Comparison of ENCODE assay signal across 1 cellular context in genomic region chr10:104337985-104338735, GRCh38.
TF ChIP-seq lines count a peak whose summit lies in the region.

A gene with protein sequence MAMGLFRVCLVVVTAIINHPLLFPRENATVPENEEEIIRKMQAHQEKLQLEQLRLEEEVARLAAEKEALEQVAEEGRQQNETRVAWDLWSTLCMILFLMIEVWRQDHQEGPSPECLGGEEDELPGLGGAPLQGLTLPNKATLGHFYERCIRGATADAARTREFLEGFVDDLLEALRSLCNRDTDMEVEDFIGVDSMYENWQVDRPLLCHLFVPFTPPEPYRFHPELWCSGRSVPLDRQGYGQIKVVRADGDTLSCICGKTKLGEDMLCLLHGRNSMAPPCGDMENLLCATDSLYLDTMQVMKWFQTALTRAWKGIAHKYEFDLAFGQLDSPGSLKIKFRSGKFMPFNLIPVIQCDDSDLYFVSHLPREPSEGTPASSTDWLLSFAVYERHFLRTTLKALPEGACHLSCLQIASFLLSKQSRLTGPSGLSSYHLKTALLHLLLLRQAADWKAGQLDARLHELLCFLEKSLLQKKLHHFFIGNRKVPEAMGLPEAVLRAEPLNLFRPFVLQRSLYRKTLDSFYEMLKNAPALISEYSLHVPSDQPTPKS (minus strand): TSS chr10:104338465. CDS start chr10:104316051, 22,414 bp downstream.

TF ChIP-seq in HepG2, 621 proteins besides CTCF, POLR2A, EP300 and RAD21 (continued from another document and continues in another):
- TF ChIP-seq DPF2 (CRISPR knock-in tag; IDR thresholded peaks at IDR 0.05; ENCODE audit: borderline replicate concordance, low read depth) (no peak), ZNF441 (CRISPR knock-in tag; IDR thresholded peaks at IDR 0.05; ENCODE audit: borderline replicate concordance) (no peak), ZNF550 (CRISPR knock-in tag; IDR thresholded peaks at IDR 0.05; ENCODE audit: borderline replicate concordance) (no peak), ZNF598 (CRISPR knock-in tag; IDR thresholded peaks at IDR 0.05; ENCODE audit: borderline replicate concordance) (peak; percentile 69; the same call in 1 of the 2 replicates), ZNF883 (CRISPR knock-in tag; IDR thresholded peaks at IDR 0.05; ENCODE audit: not compliant biosample characterization) (no peak), POLR2AphosphoS2 (IDR thresholded peaks at IDR 0.05; ENCODE audit: low read depth, low read length) (no peak), ZNF691 (CRISPR knock-in tag; IDR thresholded peaks at IDR 0.05; ENCODE audit: borderline replicate concordance, low read depth) (no peak), ZSCAN31 (CRISPR knock-in tag; IDR thresholded peaks at IDR 0.05; ENCODE audit: low read depth) (no peak; the same call in 1 of the 2 replicates), ZNF564 (CRISPR knock-in tag; IDR thresholded peaks at IDR 0.05) (0 out of 2 replicates have a peak, but pooled peaks have one; percentile 37), SYNCRIP (IDR thresholded peaks at IDR 0.05; ENCODE audit: insufficient read depth, low read depth, low read length) (no peak), ELK4 (CRISPR knock-in tag; IDR thresholded peaks at IDR 0.05; ENCODE audit: borderline replicate concordance) (no peak), MYPOP (CRISPR knock-in tag; IDR thresholded peaks at IDR 0.05) (no peak; the same call in 1 of the 2 replicates), ZBTB7B (CRISPR knock-in tag; IDR thresholded peaks at IDR 0.05) (peak; percentile 26; the same call in 1 of the 2 replicates), PTBP1 (IDR thresholded peaks at IDR 0.05; ENCODE audit: low read depth, low read length, poor library complexity, severe bottlenecking) (no peak), ZNF468 (CRISPR knock-in tag; IDR thresholded peaks at IDR 0.05) (no peak), GABPA (IDR thresholded peaks at IDR 0.05; ENCODE audit: low read depth, low read length) (no peak), GABPA (CRISPR knock-in tag; IDR thresholded peaks at IDR 0.05; ENCODE audit: low read depth) (peak; percentile 25; the same call in 1 of the 2 replicates), DDIT3 (CRISPR knock-in tag; IDR thresholded peaks at IDR 0.05) (no peak), NCOR1 (IDR thresholded peaks at IDR 0.05; ENCODE audit: borderline replicate concordance, low read length) (no peak), FOXK1 (CRISPR knock-in tag; IDR thresholded peaks at IDR 0.05; ENCODE audit: borderline replicate concordance, low read depth) (no peak), RBFOX2 (IDR thresholded peaks at IDR 0.05; ENCODE audit: low read depth, low read length) (0 out of 2 replicates have a peak, but pooled peaks have one; percentile 35), ZNF776 (CRISPR knock-in tag; IDR thresholded peaks at IDR 0.05) (no peak), ZNF607 (CRISPR knock-in tag; IDR thresholded peaks at IDR 0.05; ENCODE audit: borderline replicate concordance) (no peak), CBX2 (IDR thresholded peaks at IDR 0.05; ENCODE audit: low read depth, low read length) (no peak), CBX2 (CRISPR knock-in tag; IDR thresholded peaks at IDR 0.05; ENCODE audit: low read depth) (no peak), ZMYM3 (CRISPR knock-in tag; IDR thresholded peaks at IDR 0.05) (no peak), CREM (IDR thresholded peaks at IDR 0.05) (no peak), CREM (CRISPR knock-in tag; IDR thresholded peaks at IDR 0.05) (no peak), SRY (CRISPR knock-in tag; IDR thresholded peaks at IDR 0.05) (no peak), THAP7 (CRISPR knock-in tag; IDR thresholded peaks at IDR 0.05) (no peak), ZFP36L1 (CRISPR knock-in tag; IDR thresholded peaks at IDR 0.05) (no peak), ZBTB33 (CRISPR knock-in tag; IDR thresholded peaks at IDR 0.05) (no peak), ZNF335 (CRISPR knock-in tag; IDR thresholded peaks at IDR 0.05) (no peak), SMARCE1 (IDR thresholded peaks at IDR 0.05; ENCODE audit: borderline replicate concordance) (no peak), MAF1 (CRISPR knock-in tag; IDR thresholded peaks at IDR 0.05; ENCODE audit: borderline replicate concordance) (no peak), ZNF614 (CRISPR knock-in tag; IDR thresholded peaks at IDR 0.05; ENCODE audit: borderline replicate concordance) (no peak), HNRNPH1 (optimal IDR thresholded peaks at IDR 0.05; ENCODE audit: low read depth, low read length) (no peak)
- TF ChIP-seq, protein P1, sequence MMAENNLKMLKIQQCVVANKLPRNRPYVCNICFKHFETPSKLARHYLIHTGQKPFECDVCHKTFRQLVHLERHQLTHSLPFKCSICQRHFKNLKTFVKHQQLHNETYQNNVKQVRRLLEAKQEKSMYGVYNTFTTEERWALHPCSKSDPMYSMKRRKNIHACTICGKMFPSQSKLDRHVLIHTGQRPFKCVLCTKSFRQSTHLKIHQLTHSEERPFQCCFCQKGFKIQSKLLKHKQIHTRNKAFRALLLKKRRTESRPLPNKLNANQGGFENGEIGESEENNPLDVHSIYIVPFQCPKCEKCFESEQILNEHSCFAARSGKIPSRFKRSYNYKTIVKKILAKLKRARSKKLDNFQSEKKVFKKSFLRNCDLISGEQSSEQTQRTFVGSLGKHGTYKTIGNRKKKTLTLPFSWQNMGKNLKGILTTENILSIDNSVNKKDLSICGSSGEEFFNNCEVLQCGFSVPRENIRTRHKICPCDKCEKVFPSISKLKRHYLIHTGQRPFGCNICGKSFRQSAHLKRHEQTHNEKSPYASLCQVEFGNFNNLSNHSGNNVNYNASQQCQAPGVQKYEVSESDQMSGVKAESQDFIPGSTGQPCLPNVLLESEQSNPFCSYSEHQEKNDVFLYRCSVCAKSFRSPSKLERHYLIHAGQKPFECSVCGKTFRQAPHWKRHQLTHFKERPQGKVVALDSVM (CRISPR knock-in tag; IDR thresholded peaks at IDR 0.05), result no peak; the same call in 1 of the 2 replicates
- TF ChIP-seq, protein P2, sequence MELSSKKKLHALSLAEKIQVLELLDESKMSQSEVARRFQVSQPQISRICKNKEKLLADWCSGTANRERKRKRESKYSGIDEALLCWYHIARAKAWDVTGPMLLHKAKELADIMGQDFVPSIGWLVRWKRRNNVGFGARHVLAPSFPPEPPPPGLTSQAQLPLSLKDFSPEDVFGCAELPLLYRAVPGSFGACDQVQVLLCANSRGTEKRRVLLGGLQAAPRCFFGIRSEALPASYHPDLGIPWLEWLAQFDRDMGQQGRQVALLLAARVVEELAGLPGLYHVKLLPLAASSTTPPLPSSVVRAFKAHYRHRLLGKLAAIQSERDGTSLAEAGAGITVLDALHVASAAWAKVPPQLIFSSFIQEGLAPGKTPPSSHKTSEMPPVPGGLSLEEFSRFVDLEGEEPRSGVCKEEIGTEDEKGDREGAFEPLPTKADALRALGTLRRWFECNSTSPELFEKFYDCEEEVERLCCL (CRISPR knock-in tag; IDR thresholded peaks at IDR 0.05; ENCODE audit: borderline replicate concordance), result no peak
- TF ChIP-seq, protein P3, sequence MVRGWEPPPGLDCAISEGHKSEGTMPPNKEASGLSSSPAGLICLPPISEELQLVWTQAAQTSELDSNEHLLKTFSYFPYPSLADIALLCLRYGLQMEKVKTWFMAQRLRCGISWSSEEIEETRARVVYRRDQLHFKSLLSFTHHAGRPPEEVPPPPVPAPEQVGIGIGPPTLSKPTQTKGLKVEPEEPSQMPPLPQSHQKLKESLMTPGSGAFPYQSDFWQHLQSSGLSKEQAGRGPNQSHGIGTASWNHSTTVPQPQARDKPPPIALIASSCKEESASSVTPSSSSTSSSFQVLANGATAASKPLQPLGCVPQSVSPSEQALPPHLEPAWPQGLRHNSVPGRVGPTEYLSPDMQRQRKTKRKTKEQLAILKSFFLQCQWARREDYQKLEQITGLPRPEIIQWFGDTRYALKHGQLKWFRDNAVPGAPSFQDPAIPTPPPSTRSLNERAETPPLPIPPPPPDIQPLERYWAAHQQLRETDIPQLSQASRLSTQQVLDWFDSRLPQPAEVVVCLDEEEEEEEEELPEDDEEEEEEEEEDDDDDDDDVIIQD (CRISPR knock-in tag; IDR thresholded peaks at IDR 0.05; ENCODE audit: low read depth), result no peak
- TF ChIP-seq, protein P4, sequence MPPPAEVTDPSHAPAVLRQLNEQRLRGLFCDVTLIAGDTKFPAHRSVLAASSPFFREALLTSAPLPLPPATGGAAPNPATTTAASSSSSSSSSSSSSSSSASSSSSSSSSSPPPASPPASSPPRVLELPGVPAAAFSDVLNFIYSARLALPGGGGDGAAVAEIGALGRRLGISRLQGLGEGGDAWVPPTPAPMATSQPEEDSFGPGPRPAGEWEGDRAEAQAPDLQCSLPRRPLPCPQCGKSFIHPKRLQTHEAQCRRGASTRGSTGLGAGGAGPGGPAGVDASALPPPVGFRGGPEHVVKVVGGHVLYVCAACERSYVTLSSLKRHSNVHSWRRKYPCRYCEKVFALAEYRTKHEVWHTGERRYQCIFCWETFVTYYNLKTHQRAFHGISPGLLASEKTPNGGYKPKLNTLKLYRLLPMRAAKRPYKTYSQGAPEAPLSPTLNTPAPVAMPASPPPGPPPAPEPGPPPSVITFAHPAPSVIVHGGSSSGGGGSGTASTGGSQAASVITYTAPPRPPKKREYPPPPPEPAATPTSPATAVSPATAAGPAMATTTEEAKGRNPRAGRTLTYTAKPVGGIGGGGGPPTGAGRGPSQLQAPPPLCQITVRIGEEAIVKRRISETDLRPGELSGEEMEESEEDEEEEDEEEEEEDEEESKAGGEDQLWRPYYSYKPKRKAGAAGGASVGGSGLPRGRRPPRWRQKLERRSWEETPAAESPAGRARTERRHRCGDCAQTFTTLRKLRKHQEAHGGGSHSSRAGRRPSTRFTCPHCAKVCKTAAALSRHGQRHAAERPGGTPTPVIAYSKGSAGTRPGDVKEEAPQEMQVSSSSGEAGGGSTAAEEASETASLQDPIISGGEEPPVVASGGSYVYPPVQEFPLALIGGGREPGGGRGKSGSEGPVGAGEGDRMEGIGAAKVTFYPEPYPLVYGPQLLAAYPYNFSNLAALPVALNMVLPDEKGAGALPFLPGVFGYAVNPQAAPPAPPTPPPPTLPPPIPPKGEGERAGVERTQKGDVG (CRISPR knock-in tag; IDR thresholded peaks at IDR 0.05; ENCODE audit: borderline replicate concordance), result 0 out of 2 replicates have a peak, but pooled peaks have one; percentile 30
- TF ChIP-seq, protein P5, sequence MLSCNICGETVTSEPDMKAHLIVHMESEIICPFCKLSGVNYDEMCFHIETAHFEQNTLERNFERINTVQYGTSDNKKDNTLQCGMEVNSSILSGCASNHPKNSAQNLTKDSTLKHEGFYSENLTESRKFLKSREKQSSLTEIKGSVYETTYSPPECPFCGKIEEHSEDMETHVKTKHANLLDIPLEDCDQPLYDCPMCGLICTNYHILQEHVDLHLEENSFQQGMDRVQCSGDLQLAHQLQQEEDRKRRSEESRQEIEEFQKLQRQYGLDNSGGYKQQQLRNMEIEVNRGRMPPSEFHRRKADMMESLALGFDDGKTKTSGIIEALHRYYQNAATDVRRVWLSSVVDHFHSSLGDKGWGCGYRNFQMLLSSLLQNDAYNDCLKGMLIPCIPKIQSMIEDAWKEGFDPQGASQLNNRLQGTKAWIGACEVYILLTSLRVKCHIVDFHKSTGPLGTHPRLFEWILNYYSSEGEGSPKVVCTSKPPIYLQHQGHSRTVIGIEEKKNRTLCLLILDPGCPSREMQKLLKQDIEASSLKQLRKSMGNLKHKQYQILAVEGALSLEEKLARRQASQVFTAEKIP (CRISPR knock-in tag; IDR thresholded peaks at IDR 0.05; ENCODE audit: borderline replicate concordance), result no peak
